Comparison of ENCODE assay signal across 11 cellular contexts in genomic region chr3:45644063-45644462, GRCh38. TPM values are rescaled to one million over a fixed set of nuclear protein-coding genes. Genes with fewer than 3 reads are reported as not detected.
DNase-seq lines count a peak whose midpoint lies in the region; ATAC-seq and TF ChIP-seq lines count a peak whose summit lies in the region.
"Had no signal": no experiment of that assay in that cellular context is flagged by ENCODE, and none has a peak within 500 bp of the region (broad histone marks: within the 10 kb centered on the region; RNA-seq: fewer than 3 reads in every experiment).

No MANE protein-coding gene starts in this region.

- H3K4me3 Mint-ChIP-seq in osteocyte (ENCODE audit: unreplicated experiment), result peak overlapping the region; percentile 20

- no peak for ATAC-seq in GM21447 (IDR thresholded peaks at IDR 0.05; ENCODE audit: unreplicated experiment)
- ATAC-seq: Right ventricle myocardium inferior had no signal

- H3K27ac ChIP-seq in epithelial cell of prostate, result peak overlapping the region; percentile 90

- in situ Hi-C loops in Caki2 (cut with HindIII; ENCODE audit: low pct_unique_long_range_greater_than_20kb, low sequenced_read_pairs), result no loop called here

- H3K27me3 Mint-ChIP-seq in osteocyte (ENCODE audit: unreplicated experiment), result no peaks in the 10 kb centered on the region

- H3K36me3 Mint-ChIP-seq in osteocyte (ENCODE audit: unreplicated experiment), result peaks cover 10% of the 10 kb centered on the region

- H3K27ac Mint-ChIP-seq in osteocyte (ENCODE audit: unreplicated experiment), result peak overlapping the region; percentile 97

- peaks cover 79% of the 10 kb centered on the region for H3K4me1 Mint-ChIP-seq in osteocyte (ENCODE audit: unreplicated experiment)

- H3K9me3 Mint-ChIP-seq in osteocyte (ENCODE audit: unreplicated experiment), result no peaks in the 10 kb centered on the region

- DNase-seq in Caki2 (ENCODE audit: low read depth), result peak; percentile 73
- peak; percentile 32 for DNase-seq in RKO (ENCODE audit: low spot score)
- no peak for DNase-seq in epithelial cell of prostate (ENCODE audit: low read depth, low spot score)
- DNase-seq in osteocyte (ENCODE audit: extremely low spot score, unreplicated experiment), result no peak
- no peak for DNase-seq in Kasumi-1 (lab: John Stamatoyannopoulos, UW)
- no peak for DNase-seq in NCI-H2196 (lab: John Stamatoyannopoulos, UW; ENCODE audit: unreplicated experiment)
- DNase-seq in activated naive CD4-positive, alpha-beta T cell treated with anti-CD3 and anti-CD28 coated beads, Interleukin-2, amount 50 U/mL, for 16 hours, result no peak
- DNase-seq: Caco-2, NCI-H1436 treated with DMSO at 0.1 percent for 48 hours had no signal

- TF ChIP-seq CTCF in osteocyte (IDR thresholded peaks at IDR 0.05), result no peak

RNA-seq across cellular contexts. Expression of gene SACM1L, which starts 45.1 kb away (rescaled TPM):
- total RNA-seq in Caki2 (2014; rRNA removed; shearing (Covaris generic); ENCODE audit: low replicate concordance), result 9.9 and 26.2 TPM in 2 replicates
- total RNA-seq in osteocyte, result 38.3 and 40.8 TPM in 2 replicates

RNA-seq across cellular contexts. Expression of gene LIMD1, which starts 49.5 kb away (rescaled TPM):
- total RNA-seq in Caki2 (2014; rRNA removed; shearing (Covaris generic); ENCODE audit: low replicate concordance), result 11.6 and 16.4 TPM in 2 replicates
- 28.3 and 33.8 TPM in 2 replicates for total RNA-seq in osteocyte

Comparison
In these comparisons a context has a peak if more than half of its experiments do, and no peak if none do; other contexts are left out.
1. DNase-seq: peak in Caki2 (single experiment) and RKO (single experiment); none in epithelial cell of prostate (single experiment), osteocyte (single experiment), Kasumi-1 (0 of 2), NCI-H2196 (single experiment) and activated naive CD4-positive, alpha-beta T cell treated with anti-CD3 and anti-CD28 coated beads, Interleukin-2, amount 50 U/mL, for 16 hours (single experiment).